Comparison of ENCODE assay signal across 8 cellular contexts in genomic region chr1:8816306-8816705, GRCh38. TPM values are rescaled to one million over a fixed set of nuclear protein-coding genes. Genes with fewer than 3 reads are reported as not detected.
A peak's percentile ranks its signal among the peaks of the same experiment; 100 is the strongest.
DNase-seq lines count a peak whose midpoint lies in the region; ATAC-seq and TF ChIP-seq lines count a peak whose summit lies in the region.

No MANE protein-coding gene starts in this region.

- H3K27me3 Mint-ChIP-seq in activated CD4-positive, alpha-beta T cell treated with anti-CD3 and anti-CD28 coated beads for 36 hours = peaks cover 2% of the 10 kb centered on the region
- H3K27me3 Mint-ChIP-seq in T-cell = peaks cover 0 to 3% of the 10 kb centered on the region in 2 donors

- no peak overlapping the region for H3K9ac ChIP-seq in rectal smooth muscle tissue (ENCODE audit: low read length)

- H3K4me1 Mint-ChIP-seq in activated CD4-positive, alpha-beta T cell treated with anti-CD3 and anti-CD28 coated beads for 36 hours = peaks cover 49% of the 10 kb centered on the region
- H3K4me1 Mint-ChIP-seq in T-cell = peaks cover 42 to 52% (median 43%) of the 10 kb centered on the region in 3 donors

- no peaks in the 10 kb centered on the region for H3K36me3 ChIP-seq in rectal smooth muscle tissue (ENCODE audit: control insufficient read depth, insufficient read depth, low read length)

- no peaks in the 10 kb centered on the region for H3K27me3 ChIP-seq in rectal smooth muscle tissue (ENCODE audit: control insufficient read depth, insufficient read depth, low read length)

- POLR2A ChIA-PET in activated CD4-positive, alpha-beta T cell treated with anti-CD3 and anti-CD28 coated beads for 36 hours (lab: Charles Lee) = no interaction called here
- POLR2A ChIA-PET in T-cell (lab: Charles Lee) = no interaction called here

- H3K9me3 Mint-ChIP-seq in activated CD4-positive, alpha-beta T cell treated with anti-CD3 and anti-CD28 coated beads for 36 hours (ENCODE audit: low read depth) = no peaks in the 10 kb centered on the region
- H3K9me3 Mint-ChIP-seq in T-cell = no peaks in the 10 kb centered on the region

- H3K27ac ChIP-seq in rectal smooth muscle tissue (ENCODE audit: low read depth, low read length) = peak overlapping the region; percentile 96

- intact Hi-C loops in activated CD4-positive, alpha-beta T cell treated with anti-CD3 and anti-CD28 coated beads for 36 hours (cut with DNase I, micrococcal nuclease) = loop anchor here (2.0 to 5.0 kb wide), 5 partner anchors 36 to 854 kb away; partner anchors contain the start of genes GPR157 (in 1 of the 2) and PARK7 (in 1 of the 2)

- H3K4me3 ChIP-seq in fibroblast of villous mesenchyme (ENCODE audit: low read depth, low read length) = peak overlapping the region; percentile 89
- H3K4me3 ChIP-seq in rectal smooth muscle tissue (ENCODE audit: low read length) = peak overlapping the region; percentile 84

- no peak for TF ChIP-seq CTCF in fibroblast of villous mesenchyme (IDR thresholded peaks at IDR 0.05; ENCODE audit: insufficient read depth, low read depth, low read length)

- H3K4me3 Mint-ChIP-seq in activated CD4-positive, alpha-beta T cell treated with anti-CD3 and anti-CD28 coated beads for 36 hours = peak overlapping the region; percentile 77
- H3K4me3 Mint-ChIP-seq in T-cell = peak overlapping the region; percentile 84 to 93 (median 85)

- no peak for DNase-seq in activated CD4-positive, alpha-beta T cell treated with anti-CD3 and anti-CD28 coated beads for 36 hours
- no peak for DNase-seq in activated CD4-positive, alpha-beta T cell treated with anti-CD3 and anti-CD28 coated beads for 1 hour
- DNase-seq in T-cell = no peak
- peak; percentile 61 for DNase-seq in fibroblast of villous mesenchyme (ENCODE audit: low read depth)
- DNase-seq in NCI-H2171 (lab: John Stamatoyannopoulos, UW) = no peak
- no peak for DNase-seq in NCI-H1092 treated with DMSO at 0.1 percent for 48 hours (lab: John Stamatoyannopoulos, UW)

- peak overlapping the region; percentile 87 for H3K27ac Mint-ChIP-seq in activated CD4-positive, alpha-beta T cell treated with anti-CD3 and anti-CD28 coated beads for 36 hours
- H3K27ac Mint-ChIP-seq in T-cell = peak overlapping the region; percentile 77 to 89

- H3K4me1 ChIP-seq in rectal smooth muscle tissue (ENCODE audit: control insufficient read depth, insufficient read depth, low read length) = peaks cover 30% of the 10 kb centered on the region

- CTCF ChIA-PET in activated CD4-positive, alpha-beta T cell treated with anti-CD3 and anti-CD28 coated beads for 36 hours (lab: Charles Lee) = interaction anchor here (0.6 to 1.7 kb wide), 4 partner anchors 33 to 627 kb away, joined by 3 to 5 read pairs (median 4); no protein-coding TSS in a partner anchor
- CTCF ChIA-PET in T-cell (lab: Charles Lee) = no interaction called here

- ATAC-seq in activated CD4-positive, alpha-beta T cell treated with anti-CD3 and anti-CD28 coated beads for 36 hours = no peak
- ATAC-seq in T-cell (replicated peaks in 1 of 4) = no peak
- no peak for ATAC-seq in GM18858 (IDR thresholded peaks at IDR 0.05; ENCODE audit: unreplicated experiment)

- H3K36me3 Mint-ChIP-seq in activated CD4-positive, alpha-beta T cell treated with anti-CD3 and anti-CD28 coated beads for 36 hours (ENCODE audit: low read depth) = no peaks in the 10 kb centered on the region
- no peaks in the 10 kb centered on the region for H3K36me3 Mint-ChIP-seq in T-cell

RNA-seq across cellular contexts. Expression of gene RERE, which starts 1.1 kb away (rescaled TPM):
- total RNA-seq in activated CD4-positive, alpha-beta T cell treated with anti-CD3 and anti-CD28 coated beads for 36 hours = 10 to 100 TPM; 57.4 to 71.6 TPM
- total RNA-seq in T-cell (100 to 1,000 TPM in 3 of 5 donors, 10 to 100 TPM in 2; 85.1 to 116 (median 103) TPM), fibroblast of villous mesenchyme (51.4 and 56.0 TPM in 2 replicates)
